In genomic region chr2:132605236-132606180, GRCh38 we compare ENCODE assay signal across 21 cellular contexts.
A peak's percentile ranks its signal among the peaks of the same experiment; 100 is the strongest.
DNase-seq lines count a peak whose midpoint lies in the region; ATAC-seq, FAIRE-seq and TF ChIP-seq lines count a peak whose summit lies in the region.
"Had no signal": no experiment of that assay in that cellular context is flagged by ENCODE, and none has a peak within 500 bp of the region (broad histone marks: within the 10 kb centered on the region; RNA-seq: fewer than 3 reads in every experiment).

No MANE protein-coding gene starts in this region.

- H3K9me3 Mint-ChIP-seq in GM23338 = no peaks in the 10 kb centered on the region
- no peaks in the 10 kb centered on the region for H3K9me3 Mint-ChIP-seq in neural progenitor cell
- H3K9me3 Mint-ChIP-seq in activated naive CD4-positive, alpha-beta T cell treated with anti-CD3 and anti-CD28 coated beads, Interleukin-2, amount 50 U/mL, for 72 hours = peaks cover 0 to 12% of the 10 kb centered on the region in 2 donors
- no peaks in the 10 kb centered on the region for H3K9me3 Mint-ChIP-seq in activated CD8-positive, alpha-beta memory T cell treated with anti-CD3 and anti-CD28 coated beads, Interleukin-2, amount 10 ng/mL, durations not matched to agents 7 days and 5 days (ENCODE audit: low read depth)
- H3K9me3 Mint-ChIP-seq: HFFc6 had no signal

- H3K4me1 ChIP-seq in GM23338 (ENCODE audit: insufficient read depth) (peaks cover 6% of the 10 kb centered on the region), NT2/D1 (ENCODE audit: insufficient read depth, insufficient read length) (peaks cover 2% of the 10 kb centered on the region), H1 (replicated peaks in 1 of 4; ENCODE audit: control insufficient read depth in 3 of 4, insufficient read depth in 4 of 4, low read length in 3 of 4) (peaks cover 0 to 6% (median 3%) of the 10 kb centered on the region in 4 experiments; a peak in 4 of 7 replicates), neural progenitor cell (no peaks in the 10 kb centered on the region), A673 (ENCODE audit: insufficient read depth, low read length, poor library complexity, severe bottlenecking) (no peaks in the 10 kb centered on the region)
- H3K4me1 ChIP-seq: BLaER1, Caco-2, HAP-1 had no signal

- H3K36me3 Mint-ChIP-seq in GM23338 (ENCODE audit: low read depth) (no peaks in the 10 kb centered on the region), neural progenitor cell (no peaks in the 10 kb centered on the region)
- H3K36me3 Mint-ChIP-seq in activated naive CD4-positive, alpha-beta T cell treated with anti-CD3 and anti-CD28 coated beads, Interleukin-2, amount 50 U/mL, for 72 hours = no peaks in the 10 kb centered on the region
- no peaks in the 10 kb centered on the region for H3K36me3 Mint-ChIP-seq in activated CD8-positive, alpha-beta memory T cell treated with anti-CD3 and anti-CD28 coated beads, Interleukin-2, amount 10 ng/mL, durations not matched to agents 7 days and 5 days
- H3K36me3 Mint-ChIP-seq: CD8-positive, alpha-beta memory T cell had no signal

- H3K4me3 Mint-ChIP-seq in GM23338 = no peak overlapping the region
- no peak overlapping the region for H3K4me3 Mint-ChIP-seq in neural progenitor cell
- no peak overlapping the region for H3K4me3 Mint-ChIP-seq in activated CD8-positive, alpha-beta memory T cell treated with anti-CD3 and anti-CD28 coated beads, Interleukin-2, amount 10 ng/mL, durations not matched to agents 7 days and 5 days
- H3K4me3 Mint-ChIP-seq: CD8-positive, alpha-beta memory T cell; HFFc6 had no signal

- H3K9me2 ChIP-seq in GM23338 (ENCODE audit: insufficient read depth) = 0 out of 2 replicates have a peak, but pooled peaks cover 9% of the 10 kb centered on the region

- H2AFZ ChIP-seq in GM23338 (peak overlapping the region; percentile 43; the same call in 1 of the 2 replicates), H1 (ENCODE audit: low read length) (no peak overlapping the region), neural progenitor cell (replicated peaks) (no peak overlapping the region)
- H2AFZ ChIP-seq: GM23248 had no signal

- H3F3A ChIP-seq in GM23338 (replicated peaks; ENCODE audit: low read depth) (no peaks in the 10 kb centered on the region), neural progenitor cell (ENCODE audit: low read depth) (no peaks in the 10 kb centered on the region)

- no TSS peak for BruUV-seq in A673 (replicated peaks; lab: Mats Ljungman, UMichigan)

- H3K9ac ChIP-seq in NT2/D1 (ENCODE audit: insufficient read length, low read depth) (no peak overlapping the region), H1 (replicated peaks in 1 of 4; ENCODE audit: extremely low read depth in 1 of 4, low read depth in 3 of 4, low read length in 3 of 4) (no peak overlapping the region), neural progenitor cell (no peak overlapping the region)
- H3K9ac ChIP-seq: BLaER1, GM23248 had no signal

- H3K4ac ChIP-seq in H1 (replicated peaks; ENCODE audit: insufficient read length, low read depth, low read length) = no peak overlapping the region

- no peaks in the 10 kb centered on the region for H4K20me1 ChIP-seq in GM23338 (replicated peaks; ENCODE audit: insufficient read depth)
- no peaks in the 10 kb centered on the region for H4K20me1 ChIP-seq in H1 (replicated peaks in 1 of 2; ENCODE audit: control insufficient read depth in 1 of 2, insufficient read depth in 2 of 2, low read length in 2 of 2)
- no peaks in the 10 kb centered on the region for H4K20me1 ChIP-seq in neural progenitor cell (ENCODE audit: low read depth)
- H4K20me1 ChIP-seq: BLaER1 had no signal

- TF ChIP-seq RAD21 in H1 (IDR thresholded peaks at IDR 0.05 in 1 of 2, conservative IDR thresholded peaks at IDR 0.05 in 1 of 2; ENCODE audit: low read depth in 2 of 2, low read length in 2 of 2) = no peak

- H3K27ac ChIP-seq in GM23338 (ENCODE audit: low read depth) = no peak overlapping the region
- no peak overlapping the region for H3K27ac ChIP-seq in H1 (ENCODE audit: low read depth, low read length)
- no peak overlapping the region for H3K27ac ChIP-seq in neural progenitor cell
- H3K27ac ChIP-seq in A673 (ENCODE audit: low read depth, low read length, poor library complexity, severe bottlenecking) = no peak overlapping the region
- H3K27ac ChIP-seq: 22Rv1, BLaER1, GM23248 had no signal

- no peak for TF ChIP-seq EP300 in H1 (IDR thresholded peaks at IDR 0.05; ENCODE audit: borderline replicate concordance in 1 of 2, low read depth in 2 of 2, low read length in 2 of 2)

- ATAC-seq in GM23338 = peak; percentile 63
- ATAC-seq in activated naive CD4-positive, alpha-beta T cell treated with anti-CD3 and anti-CD28 coated beads, Interleukin-2, amount 50 U/mL, for 72 hours = no peak
- no peak for ATAC-seq in left colon
- ATAC-seq in activated CD8-positive, alpha-beta memory T cell treated with anti-CD3 and anti-CD28 coated beads, Interleukin-2, amount 10 ng/mL, durations not matched to agents 7 days and 5 days = no peak

- POLR2A ChIA-PET in H1 (lab: Charles Lee; ENCODE audit: partially characterized antibody) = no interaction called here
- POLR2A ChIA-PET in A673 (lab: Charles Lee; ENCODE audit: low non-redundant PET) = no interaction called here

- DNase-seq in GM23338 (ENCODE audit: low spot score) (peak; percentile 32), NT2/D1 (ENCODE audit: low read depth, low spot score) (peak; percentile 32), H1 (ENCODE audit: low read depth in 1 of 2, low spot score in 2 of 2) (no peak), neural progenitor cell (ENCODE audit: low spot score) (no peak), left colon (no peak), A673 (ENCODE audit: low spot score) (no peak)
- DNase-seq in activated naive CD4-positive, alpha-beta T cell treated with anti-CD3 and anti-CD28 coated beads, Interleukin-2, amount 50 U/mL, for 72 hours (ENCODE audit: low spot score in 2 of 2) = no peak
- DNase-seq in activated CD8-positive, alpha-beta memory T cell treated with anti-CD3 and anti-CD28 coated beads, Interleukin-2, amount 10 ng/mL, durations not matched to agents 7 days and 5 days = no peak
- DNase-seq: AML-193; Caco-2; CD8-positive, alpha-beta memory T cell; DND-41; GDM1; GM23248; HFFc6 had no signal

- H4K91ac ChIP-seq in H1 (replicated peaks; ENCODE audit: insufficient read length, low read length) = no peak overlapping the region

- CTCF ChIA-PET in H1 (lab: Charles Lee; ENCODE audit: partially characterized antibody) = interaction anchor here (1.1 to 1.5 kb wide), 2 partner anchors 10 to 47 kb away, joined by 3 to 4 read pairs; no protein-coding TSS in a partner anchor
- CTCF ChIA-PET in A673 (lab: Charles Lee) = no interaction called here
- CTCF ChIA-PET in activated CD8-positive, alpha-beta memory T cell treated with anti-CD3 and anti-CD28 coated beads, Interleukin-2, amount 10 ng/mL, durations not matched to agents 7 days and 5 days (lab: Charles Lee) = no interaction called here

- no peak overlapping the region for H2BK5ac ChIP-seq in H1 (ENCODE audit: low read depth, low read length)

- peaks cover 19% of the 10 kb centered on the region for H3K4me1 Mint-ChIP-seq in GM23338
- peaks cover 32% of the 10 kb centered on the region for H3K4me1 Mint-ChIP-seq in neural progenitor cell
- no peaks in the 10 kb centered on the region for H3K4me1 Mint-ChIP-seq in activated CD8-positive, alpha-beta memory T cell treated with anti-CD3 and anti-CD28 coated beads, Interleukin-2, amount 10 ng/mL, durations not matched to agents 7 days and 5 days
- H3K4me1 Mint-ChIP-seq: CD8-positive, alpha-beta memory T cell had no signal

- no peak overlapping the region for H3K4me3 ChIP-seq in GM23338
- H3K4me3 ChIP-seq in NT2/D1 (ENCODE audit: insufficient read length, low read depth) = no peak overlapping the region
- H3K4me3 ChIP-seq in H1 (ENCODE audit: extremely low read depth in 1 of 4, insufficient read depth in 2 of 4, low read depth in 3 of 4, low read length in 4 of 4) = no peak overlapping the region
- H3K4me3 ChIP-seq in neural progenitor cell = no peak overlapping the region
- H3K4me3 ChIP-seq in A673 (ENCODE audit: low read depth, low read length, poor library complexity, severe bottlenecking) = no peak overlapping the region
- H3K4me3 ChIP-seq: BLaER1, GM23248, HAP-1 had no signal

- no peak for TF ChIP-seq POLR2A in H1 (IDR thresholded peaks at IDR 0.05; ENCODE audit: control extremely low read depth in 1 of 2, low read depth in 2 of 2, low read length in 2 of 2)

- H3K27ac Mint-ChIP-seq in GM23338 = no peak overlapping the region
- peak overlapping the region; percentile 50 for H3K27ac Mint-ChIP-seq in neural progenitor cell
- H3K27ac Mint-ChIP-seq in activated naive CD4-positive, alpha-beta T cell treated with anti-CD3 and anti-CD28 coated beads, Interleukin-2, amount 50 U/mL, for 72 hours = no peak overlapping the region
- H3K27ac Mint-ChIP-seq in activated CD8-positive, alpha-beta memory T cell treated with anti-CD3 and anti-CD28 coated beads, Interleukin-2, amount 10 ng/mL, durations not matched to agents 7 days and 5 days = no peak overlapping the region
- H3K27ac Mint-ChIP-seq: CD8-positive, alpha-beta memory T cell; HFFc6 had no signal

- H2BK12ac ChIP-seq in H1 (ENCODE audit: low read depth, low read length) = no peak overlapping the region

- 78% methylated on average over 14 of the region's 14 CpGs; no CpG with 5 or more reads in 1 of the 2 experiments for WGBS in H1 (ENCODE audit: extremely low coverage in 1 of 2, insufficient coverage in 1 of 2, insufficient read length in 1 of 2, insufficient replicate concordance in 2 of 2, low coverage in 1 of 2, low lambda C conversion rate in 2 of 2, missing lambda C conversion rate in 1 of 2), 2 experiments

- H3K14ac ChIP-seq in H1 (ENCODE audit: insufficient read length) = no peak overlapping the region

- H3K27me3 ChIP-seq in GM23338 (ENCODE audit: insufficient read depth) (no peaks in the 10 kb centered on the region), NT2/D1 (ENCODE audit: insufficient read depth, insufficient read length) (no peaks in the 10 kb centered on the region), H1 (replicated peaks in 1 of 4; ENCODE audit: control insufficient read depth in 3 of 4, extremely low read depth in 1 of 4, insufficient read depth in 3 of 4, low read length in 3 of 4) (no peaks in the 10 kb centered on the region), neural progenitor cell (no peaks in the 10 kb centered on the region), A673 (replicated peaks; ENCODE audit: insufficient read depth, low read depth, low read length, poor library complexity) (peaks cover 2% of the 10 kb centered on the region)
- H3K27me3 ChIP-seq: BLaER1 had no signal

- 0 out of 2 replicates have a peak overlapping the region, but pooled peaks have one; percentile 2 for H3K18ac ChIP-seq in H1 (ENCODE audit: extremely low read depth, low read length)

- no peak overlapping the region for H4K5ac ChIP-seq in H1 (ENCODE audit: insufficient read length, low read depth, low read length)

- no peak overlapping the region for H4K8ac ChIP-seq in H1 (ENCODE audit: extremely low read depth, insufficient read depth, low read length)

- no peak overlapping the region for H3K56ac ChIP-seq in H1 (replicated peaks; ENCODE audit: insufficient read length, low read depth, low read length)

- no peak overlapping the region for H2BK20ac ChIP-seq in H1 (ENCODE audit: low read length)

- H2BK15ac ChIP-seq in H1 (ENCODE audit: low read length) = no peak overlapping the region; the same call in 1 of the 2 replicates

- intact Hi-C loops in left colon (cut with DNase I, micrococcal nuclease) (no loop called here), A673 (cut with micrococcal nuclease; ENCODE audit: unreplicated experiment) (no loop called here)

- TF ChIP-seq CTCF in GM23338 (conservative IDR thresholded peaks at IDR 0.05; ENCODE audit: low read depth in 2 of 2) (no peak), H1 (IDR thresholded peaks at IDR 0.05; ENCODE audit: control extremely low read depth in 1 of 3, insufficient read depth in 1 of 3, low read depth in 1 of 3, low read length in 3 of 3) (no peak), neural progenitor cell (IDR thresholded peaks at IDR 0.05) (no peak), A673 (conservative IDR thresholded peaks at IDR 0.05; ENCODE audit: low read depth, low read length) (no peak)

- no peak for FAIRE-seq in H1 (lab: Jason Lieb, UNC)
- FAIRE-seq: GM12892, GM19239, HTR-8/SVneo had no signal

- H3K9me3 ChIP-seq in NT2/D1 (ENCODE audit: insufficient read depth, low read length) (no peaks in the 10 kb centered on the region), H1 (ENCODE audit: insufficient read depth in 2 of 2, low read depth in 1 of 2, low read length in 1 of 2) (no peaks in the 10 kb centered on the region), neural progenitor cell (ENCODE audit: low read depth) (no peaks in the 10 kb centered on the region), A673 (ENCODE audit: low read depth, low read length, poor library complexity, severe bottlenecking) (no peaks in the 10 kb centered on the region)
- H3K9me3 ChIP-seq: BLaER1, Caco-2, HAP-1 had no signal

- H3K23me2 ChIP-seq in H1 (ENCODE audit: low read depth, low read length) = no peaks in the 10 kb centered on the region

- H3K27me3 Mint-ChIP-seq in GM23338 (ENCODE audit: insufficient read depth, low read depth, poor library complexity) = peaks cover 4% of the 10 kb centered on the region
- H3K27me3 Mint-ChIP-seq in neural progenitor cell (ENCODE audit: insufficient read depth, low read depth) = no peaks in the 10 kb centered on the region
- H3K27me3 Mint-ChIP-seq in activated CD8-positive, alpha-beta memory T cell treated with anti-CD3 and anti-CD28 coated beads, Interleukin-2, amount 10 ng/mL, durations not matched to agents 7 days and 5 days = no peaks in the 10 kb centered on the region
- H3K27me3 Mint-ChIP-seq: CD8-positive, alpha-beta memory T cell had no signal

- no peak overlapping the region for H3K23ac ChIP-seq in H1 (ENCODE audit: insufficient read length)

- H3K36me3 ChIP-seq in GM23338 (ENCODE audit: insufficient read depth) (no peaks in the 10 kb centered on the region), NT2/D1 (ENCODE audit: insufficient read depth, insufficient read length, low read length) (no peaks in the 10 kb centered on the region), H1 (ENCODE audit: control insufficient read depth in 2 of 4, insufficient read depth in 4 of 4, low read length in 3 of 4) (no peaks in the 10 kb centered on the region), neural progenitor cell (no peaks in the 10 kb centered on the region), A673 (ENCODE audit: insufficient read depth, low read length, poor library complexity, severe bottlenecking) (no peaks in the 10 kb centered on the region)
- H3K36me3 ChIP-seq: BLaER1, HAP-1 had no signal

- H3K79me2 ChIP-seq in GM23338 (replicated peaks; ENCODE audit: insufficient read depth) (no peaks in the 10 kb centered on the region), H1 (ENCODE audit: control insufficient read depth in 1 of 2, insufficient read depth in 2 of 2, low read length in 2 of 2) (no peaks in the 10 kb centered on the region), neural progenitor cell (ENCODE audit: low read depth) (no peaks in the 10 kb centered on the region)

- no peaks in the 10 kb centered on the region for H3K79me1 ChIP-seq in H1 (ENCODE audit: low read depth, low read length)

- no peak overlapping the region for H2AK5ac ChIP-seq in H1 (ENCODE audit: low read depth, low read length)

- H2BK120ac ChIP-seq in H1 (replicated peaks; ENCODE audit: low read depth, low read length) = no peak overlapping the region

- H3K4me2 ChIP-seq in GM23338 (peak overlapping the region; percentile 41; the same call in 1 of the 2 replicates), H1 (ENCODE audit: insufficient read depth in 1 of 2, low read depth in 2 of 2, low read length in 2 of 2) (0 out of 4 replicates have a peak overlapping the region, but pooled peaks of 1 of the 2 experiments have one; percentile 25), neural progenitor cell (no peak overlapping the region)
- H3K4me2 ChIP-seq: BLaER1 had no signal

Comparison
In these comparisons a context has a peak if more than half of its experiments do, and no peak if none do; other contexts are left out.
1. DNase-seq: peak in GM23338 (single experiment) and NT2/D1 (single experiment); none in H1 (0 of 2), neural progenitor cell (single experiment), activated naive CD4-positive, alpha-beta T cell treated with anti-CD3 and anti-CD28 coated beads, Interleukin-2, amount 50 U/mL, for 72 hours (0 of 2), left colon (0 of 2), A673 (single experiment) and activated CD8-positive, alpha-beta memory T cell treated with anti-CD3 and anti-CD28 coated beads, Interleukin-2, amount 10 ng/mL, durations not matched to agents 7 days and 5 days (single experiment).